ENCODE assay signal across 19 cellular contexts in genomic region chr2:66528974-66529724, GRCh38.
A peak's percentile ranks its signal among the peaks of the same experiment; 100 is the strongest.
DNase-seq lines count a peak whose midpoint lies in the region; ATAC-seq, FAIRE-seq and TF ChIP-seq lines count a peak whose summit lies in the region.
"Had no signal": no experiment of that assay in that cellular context is flagged by ENCODE, and none has a peak within 500 bp of the region (broad histone marks: within the 10 kb centered on the region; RNA-seq: fewer than 3 reads in every experiment).

No MANE protein-coding gene starts in this region.

- no peak overlapping the region for H3K9ac ChIP-seq in IMR-90 (ENCODE audit: low read depth, low read length)
- no peak overlapping the region for H3K9ac ChIP-seq in HepG2 (ENCODE audit: insufficient read depth, low read depth, low read length)

- no peak overlapping the region for H2BK15ac ChIP-seq in IMR-90 (ENCODE audit: low read depth, low read length)

- H3K4me1 Mint-ChIP-seq in mesothelial cell of epicardium (peaks cover 67% of the 10 kb centered on the region), type B pancreatic cell (ENCODE audit: unreplicated experiment) (peaks cover 39% of the 10 kb centered on the region)
- H3K4me1 Mint-ChIP-seq: CD4-positive, CD25-positive, alpha-beta regulatory T cell; CD8-positive, alpha-beta memory T cell had no signal

- no peaks in the 10 kb centered on the region for H3K79me2 ChIP-seq in HepG2 (ENCODE audit: insufficient read depth, low read length)

- H3K14ac ChIP-seq in IMR-90 (replicated peaks; ENCODE audit: low read depth, low read length), result no peak overlapping the region

- H4K5ac ChIP-seq in IMR-90 (ENCODE audit: low read depth, low read length), result no peak overlapping the region

- intact Hi-C loops in IMR-90 (cut with micrococcal nuclease), result no loop called here
- intact Hi-C loops in HepG2 (cut with micrococcal nuclease; ENCODE audit: unreplicated experiment), result no loop called here

- H3K23ac ChIP-seq in IMR-90 (ENCODE audit: low read depth, low read length), result peak overlapping the region; percentile 45; the same call in 1 of the 2 replicates

- no peak overlapping the region for H4K8ac ChIP-seq in IMR-90 (ENCODE audit: low read depth in 2 of 2, low read length in 2 of 2)

- ATAC-seq in IMR-90 (ENCODE audit: low read depth) (no peak), HepG2 (peak; percentile 86), HG03025 (IDR thresholded peaks at IDR 0.05; ENCODE audit: low FRiP score, unreplicated experiment) (no peak)
- ATAC-seq: HCT116 had no signal

- H3K18ac ChIP-seq in IMR-90 (ENCODE audit: low read depth, low read length), result no peak overlapping the region

- no peak overlapping the region for H3K56ac ChIP-seq in IMR-90 (ENCODE audit: extremely low read depth, insufficient read depth, low read length)

- no peak overlapping the region for H2BK5ac ChIP-seq in IMR-90 (ENCODE audit: low read depth, low read length, poor library complexity, severe bottlenecking)

- FAIRE-seq in HepG2 (lab: Jason Lieb, UNC), result peak; percentile 23
- FAIRE-seq: D721Med, G401.6, GM12892, GM18507 had no signal

- H3K79me1 ChIP-seq in IMR-90 (ENCODE audit: low read depth in 1 of 2, low read length in 2 of 2), result peaks cover 42 to 88% of the 10 kb centered on the region in 2 experiments

- no peak overlapping the region for H2BK120ac ChIP-seq in IMR-90 (ENCODE audit: low read depth, low read length)

- no peak overlapping the region for H2BK20ac ChIP-seq in IMR-90 (ENCODE audit: low read depth, low read length)

- no peak overlapping the region for H3K4ac ChIP-seq in IMR-90 (ENCODE audit: low read depth, low read length)

- TF ChIP-seq CTCF in IMR-90 (conservative IDR thresholded peaks at IDR 0.05; ENCODE audit: low read depth, low read length) (no peak), HepG2 (CRISPR knock-in tag; IDR thresholded peaks at IDR 0.05) (no peak), mesothelial cell of epicardium (IDR thresholded peaks at IDR 0.05; ENCODE audit: unreplicated experiment) (no peak), type B pancreatic cell (conservative IDR thresholded peaks at IDR 0.05) (no peak)

- H3K4me1 ChIP-seq in IMR-90 (ENCODE audit: control insufficient read depth, insufficient read depth, low read length) (peaks cover 17% of the 10 kb centered on the region), HepG2 (ENCODE audit: insufficient read depth, low read length) (peaks cover 25% of the 10 kb centered on the region)
- H3K4me1 ChIP-seq: BE2C had no signal

- in situ Hi-C loops in IMR-90 (cut with MboI; ENCODE audit: low sequenced_read_pairs) (no loop called here), HepG2 (cut with HindIII; ENCODE audit: extremely low pct_ligation_motif_present, low pct_unique_long_range_greater_than_20kb) (no loop called here)

- no peak for TF ChIP-seq RAD21 in IMR-90 (IDR thresholded peaks at IDR 0.05; ENCODE audit: low read length)
- no peak for TF ChIP-seq RAD21 in HepG2 (CRISPR knock-in tag; IDR thresholded peaks at IDR 0.05)

- POLR2A ChIA-PET in IMR-90 (lab: Charles Lee; ENCODE audit: unreplicated experiment), result no interaction called here
- POLR2A ChIA-PET in HepG2 (lab: Yijun Ruan, JAX), result no interaction called here

- H3K27ac Mint-ChIP-seq in mesothelial cell of epicardium (peak overlapping the region; percentile 30), type B pancreatic cell (peak overlapping the region; percentile 48)
- H3K27ac Mint-ChIP-seq: CD4-positive, CD25-positive, alpha-beta regulatory T cell; CD8-positive, alpha-beta memory T cell had no signal

- no peak overlapping the region for H3K4me3 Mint-ChIP-seq in mesothelial cell of epicardium
- H3K4me3 Mint-ChIP-seq in type B pancreatic cell, result no peak overlapping the region
- H3K4me3 Mint-ChIP-seq: CD4-positive, CD25-positive, alpha-beta regulatory T cell; CD8-positive, alpha-beta memory T cell had no signal

- dilution Hi-C loops in IMR-90 (cut with HindIII; ENCODE audit: low sequenced_read_pairs, unreplicated experiment), result no loop called here

- CTCF ChIA-PET in IMR-90 (lab: Yijun Ruan, JAX) (interaction anchor here (0.6 kb wide), 1 partner anchor 1713 kb away, joined by 3 read pairs; no protein-coding TSS in a partner anchor), HepG2 (lab: Yijun Ruan, JAX; ENCODE audit: low intra/inter-chr PET ratio, low total read pairs) (no interaction called here)

- H4K91ac ChIP-seq in IMR-90 (ENCODE audit: insufficient read depth, low read depth, low read length), result no peak overlapping the region

- no CpG with 5 or more reads among the region's 1 CpG for WGBS in IMR-90 (ENCODE audit: extremely low coverage in 2 of 2, insufficient read length in 1 of 2), 2 experiments
- WGBS in HepG2 (ENCODE audit: low lambda C conversion rate), result 65% methylated on average over 1 of the region's 1 CpG

- DNase-seq in IMR-90, result no peak
- peak; percentile 31 for DNase-seq in HepG2 (ENCODE audit: low spot score)
- DNase-seq in mesothelial cell of epicardium (ENCODE audit: low spot score in 2 of 2, unreplicated experiment in 2 of 2), result no peak
- DNase-seq in type B pancreatic cell (ENCODE audit: extremely low spot score, unreplicated experiment), result no peak
- no peak for DNase-seq in stimulated activated CD4-positive, alpha-beta T cell treated with anti-CD3 and anti-CD28 coated beads, Interleukin-4, amount 100 ng/mL, for 4 hours
- DNase-seq in NCI-H2107 (lab: John Stamatoyannopoulos, UW), result no peak
- DNase-seq: BE2C; C1 segment of cervical spinal cord; CD4-positive, CD25-positive, alpha-beta regulatory T cell; CD8-positive, alpha-beta memory T cell; COR-L47; GOT3; H7 had no signal

- H3K27me3 Mint-ChIP-seq in mesothelial cell of epicardium (ENCODE audit: low read depth) (no peaks in the 10 kb centered on the region), type B pancreatic cell (no peaks in the 10 kb centered on the region)
- H3K27me3 Mint-ChIP-seq: CD4-positive, CD25-positive, alpha-beta regulatory T cell; CD8-positive, alpha-beta memory T cell had no signal

- BruUV-seq in IMR-90 (replicated peaks; lab: Mats Ljungman, UMichigan) (no TSS peak), HepG2 (replicated peaks; lab: Mats Ljungman, UMichigan) (no TSS peak)

- H3K4me2 ChIP-seq in IMR-90 (ENCODE audit: low read depth, low read length), result no peak overlapping the region
- no peak overlapping the region for H3K4me2 ChIP-seq in HepG2 (ENCODE audit: low read depth, low read length)

- H3K27me3 ChIP-seq in IMR-90 (ENCODE audit: control insufficient read depth, insufficient read depth, low read length) (no peaks in the 10 kb centered on the region), HepG2 (ENCODE audit: control insufficient read depth in 1 of 2, insufficient read depth in 2 of 2, low read length in 2 of 2) (no peaks in the 10 kb centered on the region)
- H3K27me3 ChIP-seq: BE2C had no signal

- H2AFZ ChIP-seq in IMR-90 (replicated peaks; ENCODE audit: low read length, poor library complexity) (no peak overlapping the region), HepG2 (ENCODE audit: low read length) (no peak overlapping the region)

- TF ChIP-seq EP300 in HepG2 (IDR thresholded peaks at IDR 0.05; ENCODE audit: low read depth in 2 of 2, low read length in 2 of 2) (peak in 1 of 2 experiments; percentile 31; a peak in 1 of 4 replicates), HepG2 (CRISPR knock-in tag; IDR thresholded peaks at IDR 0.05; ENCODE audit: borderline replicate concordance) (no peak)

- no peak overlapping the region for H2AK9ac ChIP-seq in IMR-90 (replicated peaks; ENCODE audit: low read depth, low read length, poor library complexity)

- H3K9me3 ChIP-seq in IMR-90 (ENCODE audit: control insufficient read depth, insufficient read depth, low read length) (no peaks in the 10 kb centered on the region), HepG2 (ENCODE audit: low read length) (no peaks in the 10 kb centered on the region)
- H3K9me3 ChIP-seq: BE2C had no signal

- H3K4me3 ChIP-seq in IMR-90 (ENCODE audit: insufficient read depth, low read depth, low read length) (no peak overlapping the region), HepG2 (replicated peaks in 1 of 3; ENCODE audit: insufficient read depth in 1 of 3, low read depth in 2 of 3, low read length in 3 of 3) (no peak overlapping the region)

- H3K9me3 Mint-ChIP-seq in mesothelial cell of epicardium (no peaks in the 10 kb centered on the region), type B pancreatic cell (no peaks in the 10 kb centered on the region)

- H3K27ac ChIP-seq in IMR-90 (ENCODE audit: insufficient read depth, low read length) (no peak overlapping the region), HepG2 (ENCODE audit: extremely low read length, insufficient read depth, low read length) (no peak overlapping the region)

- H3K36me3 Mint-ChIP-seq in mesothelial cell of epicardium (peaks cover 37% of the 10 kb centered on the region), type B pancreatic cell (peaks cover 59% of the 10 kb centered on the region)
- H3K36me3 Mint-ChIP-seq: CD4-positive, CD25-positive, alpha-beta regulatory T cell; CD8-positive, alpha-beta memory T cell had no signal

- no peak overlapping the region for H2AK5ac ChIP-seq in IMR-90 (ENCODE audit: low read depth, low read length)

- H4K20me1 ChIP-seq in IMR-90 (ENCODE audit: insufficient read depth, low read length), result peaks cover 61% of the 10 kb centered on the region
- no peaks in the 10 kb centered on the region for H4K20me1 ChIP-seq in HepG2 (ENCODE audit: insufficient read depth, low read length)

- H3K36me3 ChIP-seq in IMR-90 (ENCODE audit: control insufficient read depth, insufficient read depth, low read length), result peaks cover 35% of the 10 kb centered on the region
- H3K36me3 ChIP-seq in HepG2 (replicated peaks in 1 of 2; ENCODE audit: control insufficient read depth in 1 of 2, insufficient read depth in 2 of 2, low read length in 2 of 2), result no peaks in the 10 kb centered on the region
- H3K36me3 ChIP-seq: BE2C had no signal

- TF ChIP-seq POLR2A in IMR-90 (IDR thresholded peaks at IDR 0.05; ENCODE audit: low read depth, low read length), result no peak
- TF ChIP-seq POLR2A in HepG2 (IDR thresholded peaks at IDR 0.05; ENCODE audit: insufficient read depth in 1 of 2, low read depth in 2 of 2, low read length in 2 of 2), result no peak

- peaks cover 22% of the 10 kb centered on the region for H3K9me1 ChIP-seq in IMR-90 (ENCODE audit: insufficient read depth, low read length)

TF ChIP-seq in IMR-90, 13 proteins besides CTCF, POLR2A, EP300 and RAD21 (continues in another document):
- TF ChIP-seq NFE2L2 (IDR thresholded peaks at IDR 0.05; ENCODE audit: low read depth, low read length), result no peak
- TF ChIP-seq MAZ (IDR thresholded peaks at IDR 0.05; ENCODE audit: borderline replicate concordance, low read depth, low read length), result no peak
- TF ChIP-seq RFX5 (IDR thresholded peaks at IDR 0.05; ENCODE audit: low read depth, low read length), result no peak
- TF ChIP-seq RCOR1 (IDR thresholded peaks at IDR 0.05; ENCODE audit: insufficient replicate concordance, low read length), result no peak
